24 cellular contexts compared by ENCODE assay signal in genomic region chr3:52487050-52487787, GRCh38.
"Had no signal": no experiment of that assay in that cellular context is flagged by ENCODE, and none has a peak within 500 bp of the region (broad histone marks: within the 10 kb centered on the region; RNA-seq: fewer than 3 reads in every experiment).

No MANE protein-coding gene starts in this region.

- FAIRE-seq: colon had no signal

- DNase-seq: activated gamma-delta T cell treated with Interleukin-2 at 50 U/mL for 16 hours; activated T-cell treated with anti-CD3 and anti-CD28 coated beads, Interleukin-2, amount 50 U/mL, for 1 hour; adrenal gland; dorsolateral prefrontal cortex; effector memory CD8-positive, alpha-beta T cell; esophagus squamous epithelium; heart right ventricle; islet precursor cell; left cardiac atrium; mesendoderm; mucosa of descending colon; nephron progenitor cell; nucleus accumbens; sigmoid colon; stimulated activated CD4-positive, alpha-beta T cell treated with anti-CD3 and anti-CD28 coated beads, Interleukin-2, amount 100 ng/mL, for 48 hours; stimulated activated CD8-positive, alpha-beta memory T cell treated with anti-CD3 and anti-CD28 coated beads, Interleukin-4, amount 100 ng/mL, for 48 hours; stimulated activated naive CD4-positive, alpha-beta T cell; T-helper 1 cell; T-helper 9 cell had no signal

- H3K4me2 ChIP-seq: smooth muscle cell had no signal

- ATAC-seq: effector memory CD8-positive, alpha-beta T cell; heart right ventricle; left cardiac atrium; mucosa of descending colon had no signal

- H3K27me3 ChIP-seq: adrenal gland, breast epithelium, dorsolateral prefrontal cortex, esophagus squamous epithelium, heart right ventricle, sigmoid colon, upper lobe of left lung had no signal

- H3K9me3 ChIP-seq: adrenal gland, breast epithelium, esophagus squamous epithelium, heart right ventricle, mucosa of descending colon, sigmoid colon, thoracic aorta, upper lobe of left lung had no signal

- H3K27ac ChIP-seq: heart right ventricle, sigmoid colon, thoracic aorta, upper lobe of left lung had no signal

- H3K4me3 ChIP-seq: adrenal gland, breast epithelium, dorsolateral prefrontal cortex, esophagus squamous epithelium, heart right ventricle, mucosa of descending colon, sigmoid colon, smooth muscle cell, thoracic aorta, upper lobe of left lung had no signal
